21 cellular contexts compared by ENCODE assay signal in the genomic region with DNA sequence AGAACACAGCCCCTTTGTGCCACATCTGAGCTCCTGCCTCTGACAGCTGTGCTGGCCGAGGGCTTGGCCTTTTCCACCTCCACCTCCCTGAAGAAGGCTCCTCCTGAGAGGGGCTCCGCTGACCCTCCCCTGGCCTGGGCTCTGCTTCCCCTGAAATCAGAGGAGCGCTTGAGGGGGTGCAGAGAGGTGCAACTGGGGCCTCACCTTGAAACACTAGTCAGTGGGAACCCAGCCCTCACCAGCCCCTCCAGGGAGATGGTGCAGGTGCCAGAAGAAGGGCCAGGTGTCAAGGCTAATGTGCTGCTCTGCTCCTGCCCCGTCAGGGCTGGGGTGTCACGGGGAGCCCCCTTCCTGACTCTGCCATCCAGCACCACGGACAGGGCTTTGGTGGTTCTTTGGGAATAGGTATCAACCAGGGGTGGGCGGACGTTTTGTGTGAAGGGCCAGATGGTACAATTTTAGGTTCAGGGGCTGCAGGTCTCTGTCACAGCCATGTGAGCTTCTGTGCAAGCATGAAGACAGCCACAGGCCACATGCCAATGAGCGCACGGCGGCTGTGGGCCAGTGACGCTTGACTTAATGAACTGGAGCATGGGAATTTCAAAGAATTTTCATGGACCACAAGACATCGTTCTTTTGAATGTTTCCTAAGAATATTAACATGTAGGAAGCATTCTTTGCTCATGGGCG. TPM values are rescaled to one million over a fixed set of nuclear protein-coding genes. Genes with fewer than 3 reads are reported as not detected.
DNase-seq lines count a peak whose midpoint lies in the region; ATAC-seq and TF ChIP-seq lines count a peak whose summit lies in the region.
"Had no signal": no experiment of that assay in that cellular context is flagged by ENCODE, and none has a peak within 500 bp of the region (broad histone marks: within the 10 kb centered on the region; RNA-seq: fewer than 3 reads in every experiment).

No MANE protein-coding gene starts in this region.

- H3K4me1 Mint-ChIP-seq in GM23338 = no peaks in the 10 kb centered on the region
- H3K4me1 Mint-ChIP-seq in immature natural killer cell = no peaks in the 10 kb centered on the region
- H3K4me1 Mint-ChIP-seq in T-helper 2 cell treated with Interferon-gamma antibody and Interleukin-4, amounts not matched to agents 5 μg/mL and 100 μg/mL, for 36 hours (ENCODE audit: low read depth) = no peaks in the 10 kb centered on the region

- H3K27me3 Mint-ChIP-seq in GM23338 (ENCODE audit: insufficient read depth, low read depth, poor library complexity) = peaks cover 9% of the 10 kb centered on the region
- peaks cover 2 to 5% (median 2%) of the 10 kb centered on the region in 3 donors for H3K27me3 Mint-ChIP-seq in immature natural killer cell (ENCODE audit: low read depth in 3 of 3)
- H3K27me3 Mint-ChIP-seq in T-helper 2 cell treated with Interferon-gamma antibody and Interleukin-4, amounts not matched to agents 5 μg/mL and 100 μg/mL, for 36 hours (ENCODE audit: low read depth) = no peaks in the 10 kb centered on the region

- H3K4me3 ChIP-seq in GM23338 (no peak overlapping the region), sigmoid colon (no peak overlapping the region)
- H3K4me3 ChIP-seq: MG63 had no signal

- H3K36me3 ChIP-seq in GM23338 (ENCODE audit: insufficient read depth) (no peaks in the 10 kb centered on the region), sigmoid colon (no peaks in the 10 kb centered on the region)
- H3K36me3 ChIP-seq: MG63 had no signal

- TF ChIP-seq EP300 in Ishikawa (IDR thresholded peaks at IDR 0.05; ENCODE audit: borderline replicate concordance) (no peak), sigmoid colon (IDR thresholded peaks at IDR 0.05) (no peak)

- H3K4me1 ChIP-seq in GM23338 (ENCODE audit: insufficient read depth) (no peaks in the 10 kb centered on the region), sigmoid colon (no peaks in the 10 kb centered on the region)

- peak; percentile 58 for DNase-seq in GM23338 (ENCODE audit: low spot score)
- peak; percentile 29 for DNase-seq in left kidney (ENCODE audit: low read depth, low spot score)
- peak; percentile 26 for DNase-seq in sigmoid colon
- no peak for DNase-seq in immature natural killer cell
- no peak for DNase-seq in T-helper 2 cell treated with Interferon-gamma antibody and Interleukin-4, amounts not matched to agents 5 μg/mL and 100 μg/mL, for 36 hours (ENCODE audit: low spot score)
- DNase-seq in NCI-H1092 treated with DMSO at 0.1 percent for 48 hours (lab: John Stamatoyannopoulos, UW) = no peak
- DNase-seq: ACHN; C1 segment of cervical spinal cord; DMS79; IMR-90; Kasumi-1; MG63; NCI-H1092; NCI-H146; NCI-H2081 treated with DMSO at 0.1 percent for 48 hours; NCI-H510A; NCI-H748 treated with DMSO at 0.1 percent for 48 hours; NK-92 treated with Interleukin-12 subunit alpha and Interleukin-12 subunit beta, amount 100 ng/mL, for 24 hours had no signal

- ATAC-seq in GM23338 = peak; percentile 62
- ATAC-seq: Right ventricle myocardium inferior had no signal

- H3K4me3 Mint-ChIP-seq in GM23338 (no peak overlapping the region), immature natural killer cell (no peak overlapping the region)
- no peak overlapping the region for H3K4me3 Mint-ChIP-seq in T-helper 2 cell treated with Interferon-gamma antibody and Interleukin-4, amounts not matched to agents 5 μg/mL and 100 μg/mL, for 36 hours

- intact Hi-C loops in sigmoid colon (cut with DNase I) = no loop called here

- H3K9me2 ChIP-seq in GM23338 (ENCODE audit: insufficient read depth) = no peaks in the 10 kb centered on the region

- H3K27ac ChIP-seq in GM23338 (ENCODE audit: low read depth) = no peak overlapping the region
- no peak overlapping the region for H3K27ac ChIP-seq in sigmoid colon

- H3K9me3 Mint-ChIP-seq in GM23338 = no peaks in the 10 kb centered on the region; the same call in 2 of the 3 replicates
- H3K9me3 Mint-ChIP-seq in immature natural killer cell = no peaks in the 10 kb centered on the region
- no peaks in the 10 kb centered on the region for H3K9me3 Mint-ChIP-seq in T-helper 2 cell treated with Interferon-gamma antibody and Interleukin-4, amounts not matched to agents 5 μg/mL and 100 μg/mL, for 36 hours

- no peak for TF ChIP-seq RAD21 in Ishikawa (IDR thresholded peaks at IDR 0.05; ENCODE audit: low read depth)

- 87 to 88% methylated on average over 14 of the region's 14 CpGs for WGBS in sigmoid colon, 2 donors

- H3K27me3 ChIP-seq in GM23338 (ENCODE audit: insufficient read depth) (no peaks in the 10 kb centered on the region), sigmoid colon (peaks cover 0 to 44% (median 0%) of the 10 kb centered on the region in 3 donors)
- H3K27me3 ChIP-seq: MG63 had no signal

- TF ChIP-seq POLR2A in sigmoid colon (IDR thresholded peaks at IDR 0.05) = no peak

- H2AFZ ChIP-seq in GM23338 = no peak overlapping the region

- H3K79me2 ChIP-seq in GM23338 (replicated peaks; ENCODE audit: insufficient read depth) = no peaks in the 10 kb centered on the region

- no peaks in the 10 kb centered on the region for H3F3A ChIP-seq in GM23338 (replicated peaks; ENCODE audit: low read depth)

- H3K4me2 ChIP-seq in GM23338 = no peak overlapping the region

- TF ChIP-seq CTCF in GM23338 (conservative IDR thresholded peaks at IDR 0.05; ENCODE audit: low read depth in 2 of 2) (no peak), sigmoid colon (IDR thresholded peaks at IDR 0.05) (no peak)

- H3K9me3 ChIP-seq in sigmoid colon = no peaks in the 10 kb centered on the region
- H3K9me3 ChIP-seq: MG63 had no signal

- H3K36me3 Mint-ChIP-seq in GM23338 (ENCODE audit: low read depth) = no peaks in the 10 kb centered on the region
- no peaks in the 10 kb centered on the region for H3K36me3 Mint-ChIP-seq in immature natural killer cell
- H3K36me3 Mint-ChIP-seq in T-helper 2 cell treated with Interferon-gamma antibody and Interleukin-4, amounts not matched to agents 5 μg/mL and 100 μg/mL, for 36 hours (ENCODE audit: low read depth) = no peaks in the 10 kb centered on the region

- no peaks in the 10 kb centered on the region for H4K20me1 ChIP-seq in GM23338 (replicated peaks; ENCODE audit: insufficient read depth)

- H3K27ac Mint-ChIP-seq in GM23338 (no peak overlapping the region), immature natural killer cell (no peak overlapping the region)
- H3K27ac Mint-ChIP-seq in T-helper 2 cell treated with Interferon-gamma antibody and Interleukin-4, amounts not matched to agents 5 μg/mL and 100 μg/mL, for 36 hours = no peak overlapping the region

TF ChIP-seq in GM23338, 12 proteins besides CTCF, POLR2A, EP300 and RAD21 (continues in another document):
- TF ChIP-seq EZH2phosphoT487 (IDR thresholded peaks at IDR 0.05; ENCODE audit: unreplicated experiment) = no peak

TF ChIP-seq in Ishikawa, 13 proteins besides CTCF, POLR2A, EP300 and RAD21 (continues in another document):
- TF ChIP-seq, protein P1, sequence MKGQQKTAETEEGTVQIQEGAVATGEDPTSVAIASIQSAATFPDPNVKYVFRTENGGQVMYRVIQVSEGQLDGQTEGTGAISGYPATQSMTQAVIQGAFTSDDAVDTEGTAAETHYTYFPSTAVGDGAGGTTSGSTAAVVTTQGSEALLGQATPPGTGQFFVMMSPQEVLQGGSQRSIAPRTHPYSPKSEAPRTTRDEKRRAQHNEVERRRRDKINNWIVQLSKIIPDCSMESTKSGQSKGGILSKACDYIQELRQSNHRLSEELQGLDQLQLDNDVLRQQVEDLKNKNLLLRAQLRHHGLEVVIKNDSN (IDR thresholded peaks at IDR 0.05) = no peak

RNA-seq across cellular contexts. Expression of gene ZG16B, which starts 2.1 kb away (rescaled TPM):
- total RNA-seq in GM23338 (2014; rRNA removed; shearing (Covaris generic)) = not detected in 2 replicates
- polyA plus RNA-seq in GM23338 (2016; fragmentation: Nextera tagmentation; extraction: Ambion mirVana) (not detected in 2 replicates), sigmoid colon (100 to 1,000 TPM in 1 of 3 donors, 10 to 100 TPM in 2; 15.6 to 147 (median 55.0) TPM), immature natural killer cell (1 to 10 TPM; 1.2 to 3.9 (median 1.5) TPM)
- not detected for total RNA-seq in sigmoid colon

RNA-seq across cellular contexts. Expression of gene PRSS21, which starts 10.9 kb away (rescaled TPM):
- total RNA-seq in GM23338 (2014; rRNA removed; shearing (Covaris generic)) = 1.1 and 2.4 TPM in 2 replicates
- 3.1 and 4.0 TPM in 2 replicates for polyA plus RNA-seq in GM23338 (2016; fragmentation: Nextera tagmentation; extraction: Ambion mirVana)
- not detected for total RNA-seq in sigmoid colon
- polyA plus RNA-seq in sigmoid colon = under 1 TPM in 1 of 3 donors, not detected in 2; 0.58 TPM
- 10 to 100 TPM in 1 of 3 donors, 1 to 10 TPM in 2; 3.1 to 11.0 (median 6.8) TPM for polyA plus RNA-seq in immature natural killer cell
- total RNA-seq: HT-29, IMR-90, Right ventricle myocardium inferior had no signal

RNA-seq across cellular contexts. Expression of gene PRSS41, which starts 29.7 kb away (rescaled TPM):
- not detected in 2 replicates for total RNA-seq in GM23338 (2014; rRNA removed; shearing (Covaris generic))
- polyA plus RNA-seq in GM23338 (2016; fragmentation: Nextera tagmentation; extraction: Ambion mirVana) = not detected in 2 replicates
- total RNA-seq in sigmoid colon = not detected
- not detected for polyA plus RNA-seq in sigmoid colon
- polyA plus RNA-seq in immature natural killer cell = not detected
- total RNA-seq: HT-29, IMR-90, Right ventricle myocardium inferior had no signal
- polyA plus RNA-seq: IMR-90 had no signal

RNA-seq across cellular contexts. Expression of gene PRSS22, which starts 30.0 kb away (rescaled TPM):
- 2.0 and 4.6 TPM in 2 replicates for total RNA-seq in GM23338 (2014; rRNA removed; shearing (Covaris generic))
- polyA plus RNA-seq in GM23338 (2016; fragmentation: Nextera tagmentation; extraction: Ambion mirVana) (1.3 and 2.1 TPM in 2 replicates), sigmoid colon (10 to 100 TPM in 1 of 3 donors, not detected in 2; 20.8 TPM), immature natural killer cell (under 1 TPM in 2 of 3 donors, not detected in 1; 0.23 to 0.40 TPM)
- not detected for total RNA-seq in sigmoid colon
- total RNA-seq: IMR-90, Right ventricle myocardium inferior had no signal
- polyA plus RNA-seq: IMR-90 had no signal

RNA-seq across cellular contexts. Expression of gene PRSS33, which starts 40.6 kb away (rescaled TPM):
- total RNA-seq in GM23338 (2014; rRNA removed; shearing (Covaris generic)) = 0.47 and 1.4 TPM in 2 replicates
- polyA plus RNA-seq in GM23338 (2016; fragmentation: Nextera tagmentation; extraction: Ambion mirVana) (0.24 TPM in 2 replicates), sigmoid colon (not detected), immature natural killer cell (1 to 10 TPM in 2 of 3 donors, not detected in 1; 1.1 to 4.0 TPM)
- not detected for total RNA-seq in sigmoid colon
- total RNA-seq: IMR-90, Right ventricle myocardium inferior had no signal
- polyA plus RNA-seq: IMR-90 had no signal

Comparison
In these comparisons a context has a peak if more than half of its experiments do, and no peak if none do; other contexts are left out.
1. DNase-seq: peak in GM23338 (single experiment), left kidney (single experiment) and sigmoid colon (single experiment); none in immature natural killer cell (0 of 3), T-helper 2 cell treated with Interferon-gamma antibody and Interleukin-4, amounts not matched to agents 5 μg/mL and 100 μg/mL, for 36 hours (single experiment) and NCI-H1092 treated with DMSO at 0.1 percent for 48 hours (single experiment).